In the genomic region with DNA sequence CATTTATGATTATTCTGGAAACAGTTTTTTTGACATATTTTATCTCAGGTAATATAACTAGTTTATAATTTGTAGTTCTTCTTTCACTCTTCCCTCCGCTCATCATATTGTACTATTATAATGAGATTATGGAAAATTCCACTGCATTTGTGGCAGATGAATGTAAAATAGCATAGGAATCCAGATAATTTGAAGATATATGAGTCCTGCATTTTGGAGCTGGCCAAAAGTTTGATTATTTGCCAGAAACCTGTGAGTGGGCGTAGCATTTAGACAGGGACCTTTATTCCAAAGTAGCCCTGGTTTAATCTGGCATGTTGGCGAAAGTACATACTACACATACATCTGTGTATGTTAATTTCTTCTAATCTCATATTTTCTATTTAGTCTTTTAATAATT, we compare ENCODE assay signal across 7 cellular contexts.
"Had no signal": no experiment of that assay in that cellular context is flagged by ENCODE, and none has a peak within 500 bp of the region (broad histone marks: within the 10 kb centered on the region; RNA-seq: fewer than 3 reads in every experiment).

No MANE protein-coding gene starts in this region.

- H3K27me3 Mint-ChIP-seq: IgD-negative memory B cell had no signal

- DNase-seq: IMR-90, KBM-7 had no signal

- H3K27ac ChIP-seq: HL-60 had no signal

- H3K4me3 Mint-ChIP-seq: IgD-negative memory B cell had no signal

- FAIRE-seq: HepG2, HTR-8/SVneo, K562 had no signal

- H3K4me3 ChIP-seq: K562 had no signal

- ATAC-seq: HepG2, K562 had no signal

- H3K9me3 Mint-ChIP-seq: IgD-negative memory B cell had no signal
